In the genomic region with DNA sequence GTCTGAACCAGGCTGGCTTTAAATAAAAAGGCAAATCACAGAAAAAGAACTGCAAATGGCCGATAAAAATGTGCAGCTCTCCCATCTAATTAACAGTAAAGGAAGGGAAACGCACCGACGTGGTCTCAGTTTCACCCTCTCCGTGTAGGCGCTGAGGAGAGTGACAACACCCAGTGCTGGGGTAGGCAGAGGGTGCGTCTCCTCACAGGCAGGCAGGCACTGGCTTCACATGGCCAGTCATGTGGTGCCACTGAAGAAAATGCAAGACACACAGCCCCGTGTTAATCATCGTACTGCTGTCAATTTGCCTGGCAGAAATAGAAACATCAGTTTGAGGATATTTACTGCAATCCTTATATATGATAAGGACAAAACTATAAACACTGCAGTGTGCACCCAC, we compare ENCODE assay signal across 19 cellular contexts.
A peak's percentile ranks its signal among the peaks of the same experiment; 100 is the strongest.
DNase-seq lines count a peak whose midpoint lies in the region; ATAC-seq, FAIRE-seq and TF ChIP-seq lines count a peak whose summit lies in the region.
"Had no signal": no experiment of that assay in that cellular context is flagged by ENCODE, and none has a peak within 500 bp of the region (broad histone marks: within the 10 kb centered on the region; RNA-seq: fewer than 3 reads in every experiment).

No MANE protein-coding gene starts in this region.

- peak overlapping the region; percentile 20; the same call in 1 of the 2 replicates for H3K4me2 ChIP-seq in BLaER1
- no peak overlapping the region for H3K4me2 ChIP-seq in H1 (ENCODE audit: insufficient read depth in 1 of 2, low read depth in 2 of 2, low read length in 2 of 2)
- H3K4me2 ChIP-seq in parathyroid adenoma (ENCODE audit: low read length) = no peak overlapping the region
- H3K4me2 ChIP-seq: GM23338, SK-N-SH had no signal

- H3K36me3 ChIP-seq in BLaER1 (0 out of 2 replicates have a peak, but pooled peaks cover 7% of the 10 kb centered on the region), H1 (ENCODE audit: control insufficient read depth in 2 of 4, insufficient read depth in 4 of 4, low read length in 3 of 4) (no peaks in the 10 kb centered on the region), parathyroid adenoma (ENCODE audit: control insufficient read depth, insufficient read depth, low read length) (no peaks in the 10 kb centered on the region)
- H3K36me3 ChIP-seq: MG63 had no signal

- POLR2A ChIA-PET in H1 (lab: Charles Lee; ENCODE audit: partially characterized antibody) = interaction anchor here (1.5 kb wide), 1 partner anchor 43 kb away, joined by 3 read pairs; no protein-coding TSS in a partner anchor

- H3K79me2 ChIP-seq in H1 (ENCODE audit: control insufficient read depth in 1 of 2, insufficient read depth in 2 of 2, low read length in 2 of 2) (no peaks in the 10 kb centered on the region), parathyroid adenoma (no peaks in the 10 kb centered on the region)

- WGBS in H1 (ENCODE audit: extremely low coverage in 1 of 2, insufficient coverage in 1 of 2, insufficient read length in 1 of 2, insufficient replicate concordance in 2 of 2, low coverage in 1 of 2, low lambda C conversion rate in 2 of 2, missing lambda C conversion rate in 1 of 2), 2 experiments = 94% methylated on average over 9 of the region's 9 CpGs; no CpG with 5 or more reads in 1 of the 2 experiments

- no peak for TF ChIP-seq EP300 in H1 (IDR thresholded peaks at IDR 0.05; ENCODE audit: borderline replicate concordance in 1 of 2, low read depth in 2 of 2, low read length in 2 of 2)

- H3K14ac ChIP-seq in H1 (ENCODE audit: insufficient read length) = no peak overlapping the region

- H3K27me3 ChIP-seq in BLaER1 (no peaks in the 10 kb centered on the region), H1 (replicated peaks in 1 of 4; ENCODE audit: control insufficient read depth in 3 of 4, extremely low read depth in 1 of 4, insufficient read depth in 3 of 4, low read length in 3 of 4) (no peaks in the 10 kb centered on the region), parathyroid adenoma (ENCODE audit: control insufficient read depth, insufficient read depth, low read length) (no peaks in the 10 kb centered on the region)
- H3K27me3 ChIP-seq: MG63 had no signal

- H2BK15ac ChIP-seq in H1 (ENCODE audit: low read length) = no peak overlapping the region

- DNase-seq in NCI-H1092 (lab: John Stamatoyannopoulos, UW) (peak; percentile 36), H1 (ENCODE audit: low read depth in 1 of 2, low spot score in 2 of 2) (no peak), T-helper 17 cell (no peak), nucleus accumbens (lab: John Stamatoyannopoulos, UW) (no peak), NCI-H345 treated with DMSO at 0.1 percent for 48 hours (lab: John Stamatoyannopoulos, UW; ENCODE audit: unreplicated experiment) (no peak)
- DNase-seq: GDM1, Kasumi-1, NCI-H1048, NCI-H146, NCI-H524 treated with DMSO at 0.1 percent for 48 hours, OCI-M1, Right ventricle myocardium superior had no signal

- H3K23ac ChIP-seq in H1 (ENCODE audit: insufficient read length) = no peak overlapping the region

- no peak overlapping the region for H2BK120ac ChIP-seq in H1 (replicated peaks; ENCODE audit: low read depth, low read length)

- H3K23me2 ChIP-seq in H1 (ENCODE audit: low read depth, low read length) = no peaks in the 10 kb centered on the region

- H4K20me1 ChIP-seq in BLaER1 (no peaks in the 10 kb centered on the region), H1 (replicated peaks in 1 of 2; ENCODE audit: control insufficient read depth in 1 of 2, insufficient read depth in 2 of 2, low read length in 2 of 2) (no peaks in the 10 kb centered on the region)

- no peak overlapping the region for H2BK5ac ChIP-seq in H1 (ENCODE audit: low read depth, low read length)

- H4K8ac ChIP-seq in H1 (ENCODE audit: extremely low read depth, insufficient read depth, low read length) = no peak overlapping the region

- no peak for FAIRE-seq in H1 (lab: Jason Lieb, UNC)

- no peaks in the 10 kb centered on the region for H3K79me1 ChIP-seq in H1 (ENCODE audit: low read depth, low read length)

- no peak overlapping the region for H3K4me3 Mint-ChIP-seq in T-helper 17 cell
- H3K4me3 Mint-ChIP-seq: CD14-positive monocyte, GM23338 had no signal

- H3K4me1 Mint-ChIP-seq in T-helper 17 cell = no peaks in the 10 kb centered on the region
- H3K4me1 Mint-ChIP-seq: CD14-positive monocyte had no signal

- H2AK5ac ChIP-seq in H1 (ENCODE audit: low read depth, low read length) = no peak overlapping the region

- ATAC-seq in T-helper 17 cell = no peak
- ATAC-seq: HCT116 had no signal

- H3K4ac ChIP-seq in H1 (replicated peaks; ENCODE audit: insufficient read length, low read depth, low read length) = no peak overlapping the region

- no peak overlapping the region for H3K27ac Mint-ChIP-seq in T-helper 17 cell
- H3K27ac Mint-ChIP-seq: CD14-positive monocyte, GM23338 had no signal

- H3K36me3 Mint-ChIP-seq in T-helper 17 cell (ENCODE audit: low read depth) = peaks cover 6% of the 10 kb centered on the region

- no peak for TF ChIP-seq CTCF in H1 (IDR thresholded peaks at IDR 0.05; ENCODE audit: control extremely low read depth in 1 of 3, insufficient read depth in 1 of 3, low read depth in 1 of 3, low read length in 3 of 3)
- TF ChIP-seq CTCF in parathyroid adenoma (IDR thresholded peaks at IDR 0.05) = no peak

- peaks cover 18% of the 10 kb centered on the region for H3K4me1 ChIP-seq in BLaER1
- H3K4me1 ChIP-seq in H1 (replicated peaks in 1 of 4; ENCODE audit: control insufficient read depth in 3 of 4, insufficient read depth in 4 of 4, low read length in 3 of 4) = no peaks in the 10 kb centered on the region; a peak in 1 of 7 replicates
- peaks cover 9% of the 10 kb centered on the region for H3K4me1 ChIP-seq in parathyroid adenoma

- CTCF ChIA-PET in H1 (lab: Charles Lee; ENCODE audit: partially characterized antibody) = interaction anchor here (0.9 to 3.0 kb wide), 5 partner anchors 9 to 126 kb away, joined by 3 to 14 read pairs (median 12); no protein-coding TSS in a partner anchor

- no peak overlapping the region for H3K56ac ChIP-seq in H1 (replicated peaks; ENCODE audit: insufficient read length, low read depth, low read length)

- H2BK12ac ChIP-seq in H1 (ENCODE audit: low read depth, low read length) = peak overlapping the region; percentile 30; the same call in 1 of the 2 replicates

- H4K5ac ChIP-seq in H1 (ENCODE audit: insufficient read length, low read depth, low read length) = no peak overlapping the region

- H3K27me3 Mint-ChIP-seq in T-helper 17 cell = no peaks in the 10 kb centered on the region

- H2AFZ ChIP-seq in H1 (ENCODE audit: low read length) (no peak overlapping the region), parathyroid adenoma (no peak overlapping the region)
- H2AFZ ChIP-seq: GM23338 had no signal

- H3K4me3 ChIP-seq in BLaER1 (no peak overlapping the region), H1 (ENCODE audit: extremely low read depth in 1 of 4, insufficient read depth in 2 of 4, low read depth in 3 of 4, low read length in 4 of 4) (no peak overlapping the region), parathyroid adenoma (ENCODE audit: low read depth, low read length) (peak overlapping the region; percentile 13)
- H3K4me3 ChIP-seq: GM23338, MG63 had no signal

- no peak overlapping the region for H4K91ac ChIP-seq in H1 (replicated peaks; ENCODE audit: insufficient read length, low read length)

- H3K9ac ChIP-seq in BLaER1 = no peak overlapping the region
- no peak overlapping the region for H3K9ac ChIP-seq in H1 (replicated peaks in 1 of 4; ENCODE audit: extremely low read depth in 1 of 4, low read depth in 3 of 4, low read length in 3 of 4)
- no peak overlapping the region for H3K9ac ChIP-seq in parathyroid adenoma
- H3K9ac ChIP-seq: SK-N-SH had no signal

- H3K27ac ChIP-seq in BLaER1 (no peak overlapping the region), H1 (ENCODE audit: low read depth, low read length) (no peak overlapping the region), parathyroid adenoma (no peak overlapping the region)

- H3K9me3 ChIP-seq in BLaER1 = no peaks in the 10 kb centered on the region
- no peaks in the 10 kb centered on the region for H3K9me3 ChIP-seq in H1 (ENCODE audit: insufficient read depth in 2 of 2, low read depth in 1 of 2, low read length in 1 of 2)
- no peaks in the 10 kb centered on the region for H3K9me3 ChIP-seq in parathyroid adenoma (ENCODE audit: control insufficient read depth, low read length)
- H3K9me3 ChIP-seq in T-helper 17 cell (ENCODE audit: control insufficient read depth, low read length, poor library complexity, severe bottlenecking) = no peaks in the 10 kb centered on the region
- H3K9me3 ChIP-seq: MG63, SK-N-SH had no signal

- no peak overlapping the region for H3K18ac ChIP-seq in H1 (ENCODE audit: extremely low read depth, low read length)

- H2BK20ac ChIP-seq in H1 (ENCODE audit: low read length) = no peak overlapping the region

- TF ChIP-seq RAD21 in H1 (IDR thresholded peaks at IDR 0.05 in 1 of 2, conservative IDR thresholded peaks at IDR 0.05 in 1 of 2; ENCODE audit: low read depth in 2 of 2, low read length in 2 of 2) = no peak

- no peak for TF ChIP-seq POLR2A in H1 (IDR thresholded peaks at IDR 0.05; ENCODE audit: control extremely low read depth in 1 of 2, low read depth in 2 of 2, low read length in 2 of 2)

TF ChIP-seq in H1, 55 proteins besides CTCF, POLR2A, EP300 and RAD21 (continues in another document):
- TF ChIP-seq SAP30 (IDR thresholded peaks at IDR 0.05; ENCODE audit: insufficient read depth, insufficient replicate concordance, low read length) (no peak), EZH2 (IDR thresholded peaks at IDR 0.05; ENCODE audit: low read depth, low read length, severe bottlenecking) (no peak), CEBPB (IDR thresholded peaks at IDR 0.05; ENCODE audit: low read depth, low read length) (no peak), KDM5A (IDR thresholded peaks at IDR 0.05; ENCODE audit: low read length) (no peak), KDM1A (IDR thresholded peaks at IDR 0.05; ENCODE audit: borderline replicate concordance, low read length) (no peak)
